ENCODE assay signal across 26 cellular contexts in genomic region chr3:44571024-44571423, GRCh38.
"Had no signal": no experiment of that assay in that cellular context is flagged by ENCODE, and none has a peak within 500 bp of the region (broad histone marks: within the 10 kb centered on the region; RNA-seq: fewer than 3 reads in every experiment).

No MANE protein-coding gene starts in this region.

- H3K27me3 Mint-ChIP-seq: naive B cell; naive thymus-derived CD8-positive, alpha-beta T cell had no signal

- DNase-seq: dermis blood vessel endothelial cell; dorsolateral prefrontal cortex; effector CD4-positive, alpha-beta T cell; effector memory CD4-positive, alpha-beta T cell; foreskin keratinocyte; heart left ventricle; hypothalamus; immature natural killer cell; islet precursor cell; kidney; kidney glomerular epithelial cell; left colon; left ventricle myocardium inferior; lower lobe of right lung; mesenchymal stem cell; mucosa of descending colon; naive B cell; naive thymus-derived CD8-positive, alpha-beta T cell had no signal

- H3K4me1 ChIP-seq: esophagus muscularis mucosa, foreskin keratinocyte, gastroesophageal sphincter, heart left ventricle, left ventricle myocardium inferior, lower lobe of right lung had no signal

- H3K4me3 Mint-ChIP-seq: immature natural killer cell; mesothelial cell of epicardium; naive thymus-derived CD8-positive, alpha-beta T cell had no signal

- H3K27me3 ChIP-seq: dorsolateral prefrontal cortex, esophagus muscularis mucosa, foreskin keratinocyte, gastroesophageal sphincter, heart left ventricle, hepatocyte had no signal

- ATAC-seq: foreskin keratinocyte; gastroesophageal sphincter; heart left ventricle; left colon; left lobe of liver; lower lobe of right lung; mucosa of descending colon; naive thymus-derived CD8-positive, alpha-beta T cell had no signal

- H3K27ac ChIP-seq: coronary artery, dorsolateral prefrontal cortex, esophagus muscularis mucosa, foreskin keratinocyte, gastroesophageal sphincter, heart left ventricle, hepatocyte, left ventricle myocardium inferior, lower lobe of right lung had no signal

- H3K79me2 ChIP-seq: hepatocyte had no signal

- H2AFZ ChIP-seq: hepatocyte had no signal

- H3K4me2 ChIP-seq: hepatocyte had no signal

- H3K4me1 Mint-ChIP-seq: immature natural killer cell, mesothelial cell of epicardium had no signal

- H3K4me3 ChIP-seq: coronary artery, dorsolateral prefrontal cortex, esophagus muscularis mucosa, gastroesophageal sphincter, heart left ventricle, hepatocyte, left ventricle myocardium inferior, lower lobe of right lung, mucosa of descending colon had no signal

- FAIRE-seq: endothelial cell of umbilical vein, frontal cortex, kidney had no signal

- H3K27ac Mint-ChIP-seq: immature natural killer cell; mesothelial cell of epicardium; naive thymus-derived CD8-positive, alpha-beta T cell had no signal
